In genomic region chr5:180689071-180689694, GRCh38 we compare ENCODE assay signal across 13 cellular contexts. TPM values are rescaled to one million over a fixed set of nuclear protein-coding genes. Genes with fewer than 3 reads are reported as not detected.
DNase-seq lines count a peak whose midpoint lies in the region; ATAC-seq and TF ChIP-seq lines count a peak whose summit lies in the region.
"Had no signal": no experiment of that assay in that cellular context is flagged by ENCODE, and none has a peak within 500 bp of the region (broad histone marks: within the 10 kb centered on the region; RNA-seq: fewer than 3 reads in every experiment).

No MANE protein-coding gene starts in this region.

- intact Hi-C loops in CD4-positive, alpha-beta T cell (cut with DNase I, micrococcal nuclease), result loop anchor here in 1 of 2 experiments (2.0 kb wide), 1 partner anchor 30 kb away; no protein-coding TSS in a partner anchor
- intact Hi-C loops in Calu3 (cut with micrococcal nuclease; ENCODE audit: unreplicated experiment), result no loop called here

- TF ChIP-seq CTCF in CD4-positive, alpha-beta T cell (IDR thresholded peaks at IDR 0.05), result no peak
- TF ChIP-seq CTCF in Calu3 (IDR thresholded peaks at IDR 0.05; ENCODE audit: unreplicated experiment), result no peak

- POLR2A ChIA-PET in CD4-positive, alpha-beta T cell (lab: Charles Lee), result interaction anchor here (0.7 to 1.6 kb wide), 5 partner anchors 16 to 195 kb away, joined by 3 to 5 read pairs (median 3); partner anchors contain the start of gene CNOT6

- ATAC-seq in CD4-positive, alpha-beta T cell (ENCODE audit: poor library complexity), result peak; percentile 71
- ATAC-seq in T-helper 17 cell (peak; percentile 84), HG03378 (IDR thresholded peaks at IDR 0.05; ENCODE audit: unreplicated experiment) (no peak)
- ATAC-seq in natural killer cell treated with Interleukin-12 subunit alpha and Interleukin-12 subunit beta and Interleukin-15 and Interleukin-18, amount 100 ng/mL, for 72 hours, result peak in 1 of 2 donors; percentile 46
- ATAC-seq: foreskin keratinocyte had no signal

- DNase-seq in CD4-positive, alpha-beta T cell, result peak in 9 of 10 experiments; percentile 20 to 59 (median 42)
- DNase-seq in T-helper 17 cell (no peak), Calu3 (no peak), SIG-M5 (lab: John Stamatoyannopoulos, UW) (no peak), NCI-H1417 (lab: John Stamatoyannopoulos, UW) (no peak)
- peak; percentile 45 for DNase-seq in activated naive CD4-positive, alpha-beta T cell treated with anti-CD3 and anti-CD28 coated beads, Interleukin-2, amount 50 U/mL, for 16 hours
- DNase-seq in natural killer cell treated with Interleukin-12 subunit alpha and Interleukin-12 subunit beta and Interleukin-15 and Interleukin-18, amount 100 ng/mL, for 72 hours (ENCODE audit: low spot score), result no peak
- DNase-seq: foreskin keratinocyte, NCI-H2029 treated with DMSO at 0.1 percent for 48 hours had no signal

- no peaks in the 10 kb centered on the region for H3K9me3 Mint-ChIP-seq in CD4-positive, alpha-beta T cell
- no peaks in the 10 kb centered on the region for H3K9me3 Mint-ChIP-seq in natural killer cell treated with Interleukin-12 subunit alpha and Interleukin-12 subunit beta and Interleukin-15 and Interleukin-18, amount 100 ng/mL, for 72 hours
- no peaks in the 10 kb centered on the region for H3K9me3 Mint-ChIP-seq in Calu3 (ENCODE audit: low read depth, unreplicated experiment)

- no peaks in the 10 kb centered on the region for H3K27me3 ChIP-seq in CD4-positive, alpha-beta T cell (ENCODE audit: control insufficient read depth, insufficient read depth, low read length)
- H3K27me3 ChIP-seq: foreskin keratinocyte, right atrium auricular region had no signal

- BruUV-seq in Calu3 (replicated peaks; lab: Mats Ljungman, UMichigan), result no TSS peak

- CTCF ChIA-PET in CD4-positive, alpha-beta T cell (lab: Charles Lee), result no interaction called here
- CTCF ChIA-PET in Calu3 (lab: Charles Lee), result no interaction called here

- H3K9me3 ChIP-seq in CD4-positive, alpha-beta T cell (ENCODE audit: control insufficient read depth, low read length), result no peaks in the 10 kb centered on the region
- no peaks in the 10 kb centered on the region for H3K9me3 ChIP-seq in T-helper 17 cell (ENCODE audit: control insufficient read depth, low read length, poor library complexity, severe bottlenecking)
- H3K9me3 ChIP-seq: right atrium auricular region had no signal

- no peaks in the 10 kb centered on the region for H3K36me3 Mint-ChIP-seq in CD4-positive, alpha-beta T cell (ENCODE audit: low read depth)
- H3K36me3 Mint-ChIP-seq in T-helper 17 cell (ENCODE audit: low read depth), result peaks cover 5% of the 10 kb centered on the region
- no peaks in the 10 kb centered on the region for H3K36me3 Mint-ChIP-seq in natural killer cell treated with Interleukin-12 subunit alpha and Interleukin-12 subunit beta and Interleukin-15 and Interleukin-18, amount 100 ng/mL, for 72 hours
- H3K36me3 Mint-ChIP-seq in Calu3 (ENCODE audit: insufficient read depth, unreplicated experiment), result no peaks in the 10 kb centered on the region

- H3K27me3 Mint-ChIP-seq in CD4-positive, alpha-beta T cell, result no peaks in the 10 kb centered on the region
- peaks cover 63% of the 10 kb centered on the region for H3K27me3 Mint-ChIP-seq in T-helper 17 cell
- H3K27me3 Mint-ChIP-seq in natural killer cell treated with Interleukin-12 subunit alpha and Interleukin-12 subunit beta and Interleukin-15 and Interleukin-18, amount 100 ng/mL, for 72 hours, result peaks cover 3 to 11% of the 10 kb centered on the region in 2 donors
- peaks cover 86% of the 10 kb centered on the region for H3K27me3 Mint-ChIP-seq in Calu3 (ENCODE audit: unreplicated experiment)

- H3K4me1 Mint-ChIP-seq in CD4-positive, alpha-beta T cell (ENCODE audit: low read depth), result peaks cover 74% of the 10 kb centered on the region
- peaks cover 27% of the 10 kb centered on the region for H3K4me1 Mint-ChIP-seq in T-helper 17 cell
- peaks cover 18 to 20% of the 10 kb centered on the region in 2 donors for H3K4me1 Mint-ChIP-seq in natural killer cell treated with Interleukin-12 subunit alpha and Interleukin-12 subunit beta and Interleukin-15 and Interleukin-18, amount 100 ng/mL, for 72 hours (ENCODE audit: low read depth in 2 of 2)
- peaks cover 10% of the 10 kb centered on the region for H3K4me1 Mint-ChIP-seq in Calu3 (ENCODE audit: low read depth, unreplicated experiment)

- H3K27ac Mint-ChIP-seq in CD4-positive, alpha-beta T cell, result peak overlapping the region; percentile 87
- H3K27ac Mint-ChIP-seq in T-helper 17 cell (peak overlapping the region; percentile 92), Calu3 (ENCODE audit: unreplicated experiment) (no peak overlapping the region)
- peak overlapping the region; percentile 65 to 78 for H3K27ac Mint-ChIP-seq in natural killer cell treated with Interleukin-12 subunit alpha and Interleukin-12 subunit beta and Interleukin-15 and Interleukin-18, amount 100 ng/mL, for 72 hours

- peak overlapping the region; percentile 68 for H3K4me3 Mint-ChIP-seq in CD4-positive, alpha-beta T cell
- H3K4me3 Mint-ChIP-seq in T-helper 17 cell (peak overlapping the region; percentile 85), Calu3 (ENCODE audit: low read depth, unreplicated experiment) (no peak overlapping the region)
- peak overlapping the region; percentile 66 for H3K4me3 Mint-ChIP-seq in natural killer cell treated with Interleukin-12 subunit alpha and Interleukin-12 subunit beta and Interleukin-15 and Interleukin-18, amount 100 ng/mL, for 72 hours

- H3K27ac ChIP-seq in CD4-positive, alpha-beta T cell (ENCODE audit: low read depth, low read length), result peak overlapping the region; percentile 55
- H3K27ac ChIP-seq: foreskin keratinocyte, KMS-11, right atrium auricular region had no signal

RNA-seq across cellular contexts. Expression of gene FLT4, which starts 39.8 kb away (rescaled TPM):
- total RNA-seq in CD4-positive, alpha-beta T cell, result 1 to 10 TPM; 2.3 to 2.5 TPM
- total RNA-seq in T-helper 17 cell (1 to 10 TPM in 1 of 2 donors, under 1 TPM in 1; 0.57 to 1.5 TPM), Calu3 (2022) (not detected in 2 replicates)
- total RNA-seq in natural killer cell treated with Interleukin-12 subunit alpha and Interleukin-12 subunit beta and Interleukin-15 and Interleukin-18, amount 100 ng/mL, for 72 hours, result under 1 TPM; 0.26 to 0.47 TPM

RNA-seq across cellular contexts. Expression of gene OR2Y1, which starts 50.7 kb away (rescaled TPM):
- total RNA-seq in CD4-positive, alpha-beta T cell, result not detected
- total RNA-seq in T-helper 17 cell, result not detected
- not detected for total RNA-seq in natural killer cell treated with Interleukin-12 subunit alpha and Interleukin-12 subunit beta and Interleukin-15 and Interleukin-18, amount 100 ng/mL, for 72 hours
- not detected in 2 replicates for total RNA-seq in Calu3 (2022)
- total RNA-seq: foreskin keratinocyte, kidney epithelial cell, right atrium auricular region had no signal

Comparison
In these comparisons a context has a peak if more than half of its experiments do, and no peak if none do; other contexts are left out.
1. DNase-seq: peak in CD4-positive, alpha-beta T cell (9 of 10) and activated naive CD4-positive, alpha-beta T cell treated with anti-CD3 and anti-CD28 coated beads, Interleukin-2, amount 50 U/mL, for 16 hours (single experiment); none in T-helper 17 cell (0 of 3), natural killer cell treated with Interleukin-12 subunit alpha and Interleukin-12 subunit beta and Interleukin-15 and Interleukin-18, amount 100 ng/mL, for 72 hours (single experiment), Calu3 (single experiment), SIG-M5 (single experiment) and NCI-H1417 (0 of 3).